7 cellular contexts compared by ENCODE assay signal in genomic region chr19:40392894-40393517, GRCh38. TPM values are rescaled to one million over a fixed set of nuclear protein-coding genes. Genes with fewer than 3 reads are reported as not detected.
DNase-seq lines count a peak whose midpoint lies in the region; ATAC-seq and TF ChIP-seq lines count a peak whose summit lies in the region.
"Had no signal": no experiment of that assay in that cellular context is flagged by ENCODE, and none has a peak within 500 bp of the region (broad histone marks: within the 10 kb centered on the region; RNA-seq: fewer than 3 reads in every experiment).

No MANE protein-coding gene starts in this region.

- H3K9me3 ChIP-seq in cardiac muscle cell (ENCODE audit: low read depth) (no peaks in the 10 kb centered on the region), aorta (ENCODE audit: control insufficient read depth, low read length) (no peaks in the 10 kb centered on the region)

- no peaks in the 10 kb centered on the region for H3K27me3 ChIP-seq in cardiac muscle cell
- no peaks in the 10 kb centered on the region for H3K27me3 ChIP-seq in aorta (ENCODE audit: control insufficient read depth in 1 of 2, insufficient read depth in 2 of 2, low read length in 1 of 2)

- no peak overlapping the region for H3K4me3 ChIP-seq in cardiac muscle cell
- no peak overlapping the region for H3K4me3 ChIP-seq in epithelial cell of proximal tubule (ENCODE audit: low read depth, low read length)
- no peak overlapping the region for H3K4me3 ChIP-seq in aorta (ENCODE audit: low read length in 2 of 2)

- TF ChIP-seq CTCF in cardiac muscle cell (IDR thresholded peaks at IDR 0.05; ENCODE audit: low read depth, low read length) = peak; percentile 31
- TF ChIP-seq CTCF in epithelial cell of proximal tubule (conservative IDR thresholded peaks at IDR 0.05; ENCODE audit: low read depth, low read length) = peak; percentile 34

- H3K36me3 ChIP-seq in cardiac muscle cell = no peaks in the 10 kb centered on the region
- no peaks in the 10 kb centered on the region for H3K36me3 ChIP-seq in aorta (ENCODE audit: control insufficient read depth in 1 of 2, insufficient read depth in 2 of 2, low read length in 1 of 2)

- H3K4me1 ChIP-seq in cardiac muscle cell (ENCODE audit: low read depth) = no peaks in the 10 kb centered on the region
- no peaks in the 10 kb centered on the region for H3K4me1 ChIP-seq in aorta (ENCODE audit: control insufficient read depth in 1 of 2, insufficient read depth in 2 of 2, low read length in 2 of 2)

- DNase-seq in cardiac muscle cell (ENCODE audit: low read depth in 1 of 2, low spot score in 1 of 2) = no peak
- DNase-seq in cardiac septum (ENCODE audit: low spot score) = no peak
- no peak for DNase-seq in epithelial cell of proximal tubule (ENCODE audit: low read depth)
- no peak for DNase-seq in aorta
- DNase-seq in RPMI8226 = no peak
- no peak for DNase-seq in NCI-H1105 (lab: John Stamatoyannopoulos, UW)
- DNase-seq: AML-193 had no signal

- peak; percentile 19 for ATAC-seq in aorta (ENCODE audit: low FRiP score)

- intact Hi-C loops in cardiac septum (cut with DNase I) = no loop called here
- intact Hi-C loops in aorta (cut with DNase I) = no loop called here

- WGBS in aorta, 2 donors = 54 to 60% methylated on average over 9 of the region's 9 CpGs

- H3K27ac ChIP-seq in cardiac muscle cell (no peak overlapping the region), aorta (ENCODE audit: low read depth in 1 of 2, low read length in 2 of 2) (no peak overlapping the region)

RNA-seq across cellular contexts. Expression of gene HIPK4, which starts 3.0 kb away (rescaled TPM):
- total RNA-seq in cardiac muscle cell (0.12 and 0.18 TPM in 2 replicates), cardiac septum (0.08 TPM), epithelial cell of proximal tubule (not detected in 2 replicates), aorta (under 1 TPM; 0.21 to 0.23 TPM)
- polyA plus RNA-seq in cardiac muscle cell (0.14 and 1.7 TPM in 2 replicates), aorta (under 1 TPM in 1 of 2 donors, not detected in 1; 0.51 TPM)

RNA-seq across cellular contexts. Expression of gene PRX, which starts 20.2 kb away (rescaled TPM):
- 4.3 and 9.1 TPM in 2 replicates for total RNA-seq in cardiac muscle cell
- 2.3 and 4.1 TPM in 2 replicates for polyA plus RNA-seq in cardiac muscle cell
- 3.5 TPM for total RNA-seq in cardiac septum
- 0.80 and 1.3 TPM in 2 replicates for total RNA-seq in epithelial cell of proximal tubule
- 1 to 10 TPM; 4.9 to 7.6 TPM for total RNA-seq in aorta
- polyA plus RNA-seq in aorta = 1 to 10 TPM; 3.1 to 5.2 TPM

RNA-seq across cellular contexts. Expression of gene SERTAD1, which starts 32.8 kb away (rescaled TPM):
- total RNA-seq in cardiac muscle cell (14.4 and 18.8 TPM in 2 replicates), cardiac septum (16.7 TPM), epithelial cell of proximal tubule (14.2 and 14.5 TPM in 2 replicates), aorta (10 to 100 TPM; 19.7 to 27.8 TPM)
- polyA plus RNA-seq in cardiac muscle cell (18.2 and 19.5 TPM in 2 replicates), aorta (10 to 100 TPM; 13.0 to 15.8 TPM)

RNA-seq across cellular contexts. Expression of gene PLD3, which starts 44.5 kb away (rescaled TPM):
- 833 and 875 TPM in 2 replicates for total RNA-seq in cardiac muscle cell
- 827 and 866 TPM in 2 replicates for polyA plus RNA-seq in cardiac muscle cell
- total RNA-seq in cardiac septum = 163 TPM
- 148 and 284 TPM in 2 replicates for total RNA-seq in epithelial cell of proximal tubule
- 100 to 1,000 TPM; 184 to 291 TPM for total RNA-seq in aorta
- 100 to 1,000 TPM; 143 to 234 TPM for polyA plus RNA-seq in aorta

RNA-seq across cellular contexts. Expression of gene C19orf47, which starts 44.8 kb away (rescaled TPM):
- total RNA-seq in cardiac muscle cell (16.4 and 35.7 TPM in 2 replicates), cardiac septum (135 TPM), epithelial cell of proximal tubule (10.6 and 13.5 TPM in 2 replicates), aorta (10 to 100 TPM; 16.9 to 22.3 TPM)
- polyA plus RNA-seq in cardiac muscle cell (20.3 and 21.2 TPM in 2 replicates), aorta (10 to 100 TPM; 11.3 to 20.5 TPM)
